12 cellular contexts compared by ENCODE assay signal in the genomic region with DNA sequence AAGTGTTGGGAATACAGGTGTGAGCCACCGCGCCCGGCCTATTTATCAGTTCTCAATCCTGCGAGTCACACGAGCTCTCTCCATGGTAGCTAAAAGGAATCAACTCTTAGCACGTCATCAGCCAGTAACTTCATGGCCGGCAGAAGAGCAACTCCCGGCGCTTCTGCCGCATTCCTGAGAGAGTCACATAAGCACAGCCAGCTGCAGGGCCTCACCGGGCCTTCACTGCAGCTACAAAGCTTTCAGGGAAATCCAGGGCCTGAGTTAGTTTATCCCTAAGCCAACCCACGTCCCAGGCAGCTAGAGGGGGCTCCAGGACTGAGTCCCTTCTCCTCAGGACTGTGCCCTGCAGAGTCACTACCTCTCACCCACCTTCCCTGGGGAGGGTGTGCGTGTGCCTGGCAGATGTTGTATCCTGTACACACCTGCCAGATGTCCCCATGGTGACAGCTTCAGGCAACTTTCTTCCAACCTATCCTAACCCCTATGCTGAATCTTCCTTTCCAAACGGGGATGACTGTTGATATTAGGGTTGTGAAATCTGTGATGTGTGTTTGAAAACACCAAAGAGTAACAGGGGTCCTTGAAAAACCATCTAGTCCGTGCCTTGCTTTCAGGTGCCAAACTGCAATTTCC. TPM values are rescaled to one million over a fixed set of nuclear protein-coding genes. Genes with fewer than 3 reads are reported as not detected.
A peak's percentile ranks its signal among the peaks of the same experiment; 100 is the strongest.
DNase-seq lines count a peak whose midpoint lies in the region; ATAC-seq and TF ChIP-seq lines count a peak whose summit lies in the region.
"Had no signal": no experiment of that assay in that cellular context is flagged by ENCODE, and none has a peak within 500 bp of the region (broad histone marks: within the 10 kb centered on the region; RNA-seq: fewer than 3 reads in every experiment).

No MANE protein-coding gene starts in this region.

- intact Hi-C loops in left ventricle myocardium inferior (cut with micrococcal nuclease) = no loop called here

- H3K27me3 ChIP-seq in left ventricle myocardium inferior (ENCODE audit: low read depth) = no peaks in the 10 kb centered on the region
- H3K27me3 ChIP-seq in rectal smooth muscle tissue (ENCODE audit: control insufficient read depth, insufficient read depth, low read length) = no peaks in the 10 kb centered on the region

- H3K36me3 ChIP-seq in left ventricle myocardium inferior = no peaks in the 10 kb centered on the region
- H3K36me3 ChIP-seq in rectal smooth muscle tissue (ENCODE audit: control insufficient read depth, insufficient read depth, low read length) = peaks cover 3% of the 10 kb centered on the region

- no peak for ATAC-seq in HG02588 (IDR thresholded peaks at IDR 0.05; ENCODE audit: unreplicated experiment)
- ATAC-seq: naive thymus-derived CD8-positive, alpha-beta T cell had no signal

- no peaks in the 10 kb centered on the region for H3K9me3 ChIP-seq in left ventricle myocardium inferior (replicated peaks)

- H3K9ac ChIP-seq in rectal smooth muscle tissue (ENCODE audit: low read length) = no peak overlapping the region

- H3K4me1 ChIP-seq in left ventricle myocardium inferior (peaks cover 93% of the 10 kb centered on the region), rectal smooth muscle tissue (ENCODE audit: control insufficient read depth, insufficient read depth, low read length) (peaks cover 20% of the 10 kb centered on the region)

- peak overlapping the region; percentile 86 for H3K27ac ChIP-seq in VCaP
- peak overlapping the region; percentile 89 for H3K27ac ChIP-seq in left ventricle myocardium inferior (replicated peaks)
- peak overlapping the region; percentile 62 for H3K27ac ChIP-seq in rectal smooth muscle tissue (ENCODE audit: low read depth, low read length)

- no peak for TF ChIP-seq CTCF in VCaP (conservative IDR thresholded peaks at IDR 0.05)
- peak; percentile 12 for TF ChIP-seq CTCF in left ventricle myocardium inferior (IDR thresholded peaks at IDR 0.05; ENCODE audit: borderline replicate concordance)

- DNase-seq in EL (peak; percentile 43), left ventricle myocardium inferior (no peak), NCI-H1105 (lab: John Stamatoyannopoulos, UW) (no peak), T-helper 2 cell (no peak), NCI-H128 (lab: John Stamatoyannopoulos, UW; ENCODE audit: unreplicated experiment) (no peak)
- DNase-seq: activated B cell treated with CpG ODN at 0.5 μM for 24 hours; naive thymus-derived CD8-positive, alpha-beta T cell; NCI-H2081 treated with DMSO at 0.1 percent for 48 hours; stimulated activated naive CD4-positive, alpha-beta T cell treated with Interleukin-2 at 50 U/mL for 16 hours had no signal

- H3K4me3 ChIP-seq in left ventricle myocardium inferior (no peak overlapping the region), rectal smooth muscle tissue (ENCODE audit: low read length) (no peak overlapping the region)

RNA-seq across cellular contexts. Expression of a gene that starts 45.9 kb away (rescaled TPM):
- total RNA-seq in left ventricle myocardium inferior = 26.9 TPM
